ENCODE assay signal across 9 cellular contexts in the genomic region with DNA sequence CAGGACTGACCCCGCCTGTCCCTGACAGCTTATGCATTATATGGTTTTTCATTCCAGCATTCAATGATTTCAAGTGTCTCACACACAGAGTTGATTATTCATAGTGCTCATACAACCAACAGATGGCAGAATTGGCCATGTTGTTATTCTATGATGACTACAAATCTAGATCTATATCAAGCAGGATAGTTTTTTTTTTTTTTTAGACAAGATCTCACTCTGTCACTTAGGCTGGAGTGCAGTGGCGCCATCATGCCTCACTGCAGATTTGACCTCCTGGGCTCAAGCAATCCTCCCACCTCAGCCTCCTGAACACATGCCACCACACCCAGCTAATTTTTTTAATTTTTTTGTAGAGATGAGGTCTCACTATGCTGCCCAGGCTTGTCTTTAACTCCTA. TPM values are rescaled to one million over a fixed set of nuclear protein-coding genes. Genes with fewer than 3 reads are reported as not detected.
DNase-seq lines count a peak whose midpoint lies in the region; ATAC-seq, FAIRE-seq and TF ChIP-seq lines count a peak whose summit lies in the region.
"Had no signal": no experiment of that assay in that cellular context is flagged by ENCODE, and none has a peak within 500 bp of the region (broad histone marks: within the 10 kb centered on the region; RNA-seq: fewer than 3 reads in every experiment).

No MANE protein-coding gene starts in this region.

- H4K20me1 ChIP-seq in K562 (replicated peaks; ENCODE audit: control insufficient read depth, insufficient read depth, low read length) = no peaks in the 10 kb centered on the region

- peak; percentile 50 for TF ChIP-seq CTCF in BJ (IDR thresholded peaks at IDR 0.05; ENCODE audit: insufficient read depth, low read depth, low read length)
- 0 out of 2 replicates have a peak, but pooled peaks have one; percentile 11 for TF ChIP-seq CTCF in GM12875 (IDR thresholded peaks at IDR 0.05; ENCODE audit: borderline replicate concordance, insufficient read depth, low read depth, low read length)
- peak in 2 of 3 experiments; percentile 35 to 54; a peak in 2 of 6 replicates for TF ChIP-seq CTCF in K562 (IDR thresholded peaks at IDR 0.05 in 2 of 3, conservative IDR thresholded peaks at IDR 0.05 in 1 of 3; ENCODE audit: insufficient read depth in 2 of 3, low read depth in 1 of 3, low read length in 3 of 3)
- no peak for TF ChIP-seq CTCF in natural killer cell (IDR thresholded peaks at IDR 0.05)

- FAIRE-seq in K562 (lab: Jason Lieb, UNC) = no peak

- in situ Hi-C loops in K562 (cut with MboI) = no loop called here

- DNase-seq in BJ (ENCODE audit: low read depth) = peak; percentile 21
- DNase-seq in NCI-H345 treated with DMSO at 0.1 percent for 48 hours (lab: John Stamatoyannopoulos, UW; ENCODE audit: unreplicated experiment) = peak; percentile 48
- peak in 1 of 4 experiments; percentile 36 for DNase-seq in K562 (ENCODE audit: extremely low read depth in 1 of 4, low spot score in 3 of 4)
- no peak for DNase-seq in natural killer cell

- no TSS peak for BruUV-seq in K562 (replicated peaks; lab: Mats Ljungman, UMichigan)

- intact Hi-C loops in K562 (cut with micrococcal nuclease) = no loop called here
- intact Hi-C loops in natural killer cell (cut with micrococcal nuclease) = no loop called here

- no peaks in the 10 kb centered on the region for H3K27me3 ChIP-seq in BJ (ENCODE audit: control insufficient read depth, insufficient read depth, low read length)
- H3K27me3 ChIP-seq in K562 (ENCODE audit: control insufficient read depth in 2 of 2, insufficient read depth in 2 of 2, low read length in 2 of 2) = no peaks in the 10 kb centered on the region

- CTCF ChIA-PET in BJ (lab: Yijun Ruan, JAX) (interaction anchor here (0.6 to 4.6 kb wide), 19 partner anchors 9 to 250 kb away, joined by 3 to 51 read pairs (median 4); a partner anchor contains a TSS), K562 (lab: Yijun Ruan, JAX; ENCODE audit: low intra/inter-chr PET ratio) (interaction anchor here (0.6 to 1.5 kb wide), 3 partner anchors 13 to 333 kb away, joined by 3 to 8 read pairs (median 4); no protein-coding TSS in a partner anchor)

- H3K4me1 Mint-ChIP-seq in natural killer cell = peaks cover 10 to 11% of the 10 kb centered on the region in 2 donors

- H3K36me3 ChIP-seq in BJ (ENCODE audit: control insufficient read depth, insufficient read depth, low read length) (no peaks in the 10 kb centered on the region), K562 (ENCODE audit: control insufficient read depth, insufficient read depth, low read length) (no peaks in the 10 kb centered on the region)
- H3K36me3 ChIP-seq: thoracic aorta had no signal

- ATAC-seq in K562 (peak; percentile 74), natural killer cell (peak in 2 of 3 donors; percentile 50 to 52), GM21717 (IDR thresholded peaks at IDR 0.05; ENCODE audit: unreplicated experiment) (no peak), GM18517 (IDR thresholded peaks at IDR 0.05; ENCODE audit: unreplicated experiment) (no peak), GM21447 (IDR thresholded peaks at IDR 0.05; ENCODE audit: unreplicated experiment) (no peak)

- no peak overlapping the region for H3K27ac ChIP-seq in K562 (ENCODE audit: extremely low read depth, low read depth, low read length)
- H3K27ac ChIP-seq: thoracic aorta had no signal

- H3K79me2 ChIP-seq in K562 (ENCODE audit: control insufficient read depth, insufficient read depth, low read length) = no peaks in the 10 kb centered on the region

- 7% methylated on average over 2 of the region's 2 CpGs for WGBS in K562 (ENCODE audit: insufficient coverage, low coverage, missing lambda C conversion rate)

- H3K4me1 ChIP-seq in K562 (replicated peaks in 1 of 2; ENCODE audit: control insufficient read depth in 2 of 2, insufficient read depth in 2 of 2, low read length in 2 of 2) = no peaks in the 10 kb centered on the region; a peak in 1 of 5 replicates

- H3K9me3 Mint-ChIP-seq in natural killer cell = no peaks in the 10 kb centered on the region

- H2AFZ ChIP-seq in K562 (ENCODE audit: low read depth, low read length) = no peak overlapping the region

- no peak for TF ChIP-seq EP300 in K562 (IDR thresholded peaks at IDR 0.05; ENCODE audit: low read length)

- TF ChIP-seq RAD21 in K562 (CRISPR knock-in tag; conservative IDR thresholded peaks at IDR 0.05 in 1 of 2, IDR thresholded peaks at IDR 0.05 in 1 of 2) = peak; percentile 50 to 59

- H3K4me2 ChIP-seq in K562 (ENCODE audit: insufficient read depth, low read length) = no peak overlapping the region

- no peak for TF ChIP-seq POLR2A in K562 (conservative IDR thresholded peaks at IDR 0.05)

- POLR2A ChIA-PET in BJ (lab: Charles Lee) = no interaction called here
- POLR2A ChIA-PET in K562 (lab: Yijun Ruan, JAX) = no interaction called here

- H3K27ac Mint-ChIP-seq in natural killer cell = no peak overlapping the region

- no peaks in the 10 kb centered on the region for H3K9me3 ChIP-seq in K562 (replicated peaks; ENCODE audit: control insufficient read depth, insufficient read depth, low read depth, low read length)
- H3K9me3 ChIP-seq: thoracic aorta had no signal

- no peaks in the 10 kb centered on the region for H3K9me1 ChIP-seq in K562 (ENCODE audit: control insufficient read depth, insufficient read depth, low read length)

- H3K4me3 ChIP-seq in BJ (ENCODE audit: low read depth, low read length) = no peak overlapping the region
- H3K4me3 ChIP-seq in GM12875 (ENCODE audit: low read depth, low read length) = no peak overlapping the region
- no peak overlapping the region for H3K4me3 ChIP-seq in K562
- H3K4me3 ChIP-seq: thoracic aorta had no signal

- peaks cover 13 to 22% of the 10 kb centered on the region in 2 donors for H3K27me3 Mint-ChIP-seq in natural killer cell (ENCODE audit: low read depth in 2 of 2)

- no peak overlapping the region for H3K9ac ChIP-seq in K562 (ENCODE audit: insufficient read depth in 1 of 2, low read depth in 2 of 2, low read length in 2 of 2)

- no peak overlapping the region for H3K4me3 Mint-ChIP-seq in natural killer cell

- no peaks in the 10 kb centered on the region for H3K36me3 Mint-ChIP-seq in natural killer cell

TF ChIP-seq in K562, 482 proteins besides CTCF, POLR2A, EP300 and RAD21 (continues in another document):
- TF ChIP-seq SIN3B (IDR thresholded peaks at IDR 0.05; ENCODE audit: low read depth) = no peak
- TF ChIP-seq, protein P1, sequence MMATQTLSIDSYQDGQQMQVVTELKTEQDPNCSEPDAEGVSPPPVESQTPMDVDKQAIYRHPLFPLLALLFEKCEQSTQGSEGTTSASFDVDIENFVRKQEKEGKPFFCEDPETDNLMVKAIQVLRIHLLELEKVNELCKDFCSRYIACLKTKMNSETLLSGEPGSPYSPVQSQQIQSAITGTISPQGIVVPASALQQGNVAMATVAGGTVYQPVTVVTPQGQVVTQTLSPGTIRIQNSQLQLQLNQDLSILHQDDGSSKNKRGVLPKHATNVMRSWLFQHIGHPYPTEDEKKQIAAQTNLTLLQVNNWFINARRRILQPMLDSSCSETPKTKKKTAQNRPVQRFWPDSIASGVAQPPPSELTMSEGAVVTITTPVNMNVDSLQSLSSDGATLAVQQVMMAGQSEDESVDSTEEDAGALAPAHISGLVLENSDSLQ (IDR thresholded peaks at IDR 0.05) = peak; percentile 40; the same call in 1 of the 2 replicates
- no peak for TF ChIP-seq TAL1 (IDR thresholded peaks at IDR 0.05)
- TF ChIP-seq ZNF384 (IDR thresholded peaks at IDR 0.05; ENCODE audit: low read depth, low read length) = peak; percentile 94
- TF ChIP-seq ZNF146 (CRISPR knock-in tag; IDR thresholded peaks at IDR 0.05; ENCODE audit: unreplicated experiment) = no peak
- TF ChIP-seq SRSF7 (optimal IDR thresholded peaks at IDR 0.05; ENCODE audit: low read depth, low read length) = no peak
- TF ChIP-seq, protein P2, sequence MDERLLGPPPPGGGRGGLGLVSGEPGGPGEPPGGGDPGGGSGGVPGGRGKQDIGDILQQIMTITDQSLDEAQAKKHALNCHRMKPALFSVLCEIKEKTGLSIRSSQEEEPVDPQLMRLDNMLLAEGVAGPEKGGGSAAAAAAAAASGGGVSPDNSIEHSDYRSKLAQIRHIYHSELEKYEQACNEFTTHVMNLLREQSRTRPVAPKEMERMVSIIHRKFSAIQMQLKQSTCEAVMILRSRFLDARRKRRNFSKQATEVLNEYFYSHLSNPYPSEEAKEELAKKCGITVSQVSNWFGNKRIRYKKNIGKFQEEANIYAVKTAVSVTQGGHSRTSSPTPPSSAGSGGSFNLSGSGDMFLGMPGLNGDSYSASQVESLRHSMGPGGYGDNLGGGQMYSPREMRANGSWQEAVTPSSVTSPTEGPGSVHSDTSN (CRISPR knock-in tag; IDR thresholded peaks at IDR 0.05; ENCODE audit: low read depth) = no peak
- TF ChIP-seq, protein P2 (tag; conservative IDR thresholded peaks at IDR 0.05; ENCODE audit: low read depth) = peak; percentile 54

RNA-seq across cellular contexts. Expression of a gene that starts 40.1 kb away (rescaled TPM):
- polyA plus RNA-seq in BJ (2011; rRNA removed) (51.9 and 54.4 TPM in 2 replicates), K562 (2011; rRNA removed) (53.9 and 66.3 TPM in 2 replicates), K562 (2014; fragmentation: Illumina TruSeq; extraction: Trizol) (24.9 and 26.1 TPM in 2 replicates), K562 (2014; fragmentation: Nextera tagmentation; extraction: Ambion mirVana) (1 to 10 TPM; 3.4 to 7.8 TPM), K562 (2014; rRNA removed) (14.7 and 15.9 TPM in 2 replicates)
- polyA minus RNA-seq in BJ (2011; rRNA and poly(A)+ RNA removed) = 31.9 and 48.1 TPM in 2 replicates
- total RNA-seq in K562 (2011; cell fraction: chromatin; rRNA removed; ENCODE audit: low replicate concordance) = 40.8 and 79.7 TPM in 2 replicates
- total RNA-seq in K562 (2011; cell fraction: nucleolus; rRNA removed) = 33.0 and 35.8 TPM in 2 replicates
- total RNA-seq in K562 (2011; cell fraction: nucleoplasm; rRNA removed) = 50.9 and 57.0 TPM in 2 replicates
- total RNA-seq in K562 (2014; rRNA removed) (11.4 and 12.4 TPM in 2 replicates), K562 (2014; rRNA removed; fragmentation: Illumina TruSeq; extraction: Trizol) (21.9 and 25.5 TPM in 2 replicates), K562 (2015; rRNA removed; fragmentation: Illumina TruSeq; extraction: Trizol) (13.6 and 14.7 TPM in 2 replicates), K562 (2021) (22.1 and 25.0 TPM in 2 replicates), natural killer cell (10 to 100 TPM; 16.2 to 26.2 (median 17.1) TPM)
- 41.0 and 55.7 TPM in 2 replicates for polyA plus RNA-seq in K562 (2011; cell fraction: cytosol; rRNA removed)
- polyA plus RNA-seq in K562 (2011; cell fraction: nucleus; rRNA removed) = 51.6 and 73.7 TPM in 2 replicates
- polyA plus RNA-seq in K562 (2012) = 16.6 and 39.2 TPM in 2 replicates
- 58.4 and 72.6 TPM in 2 replicates for polyA minus RNA-seq in K562 (2011; rRNA and poly(A)+ RNA removed)
- polyA minus RNA-seq in K562 (2011; cell fraction: cytosol; rRNA and poly(A)+ RNA removed) = 33.1 and 35.2 TPM in 2 replicates
- polyA minus RNA-seq in K562 (2011; cell fraction: nucleus; rRNA and poly(A)+ RNA removed) = 14.3 and 31.3 TPM in 2 replicates

Comparison
In these comparisons a context has a peak if more than half of its experiments do, and no peak if none do; other contexts are left out.
1. ATAC-seq: peak in K562 (single experiment) and natural killer cell (2 of 3); none in GM21717 (single experiment), GM18517 (single experiment) and GM21447 (single experiment).